In genomic region chr5:89435347-89435746, GRCh38 we compare ENCODE assay signal across 14 cellular contexts.
DNase-seq lines count a peak whose midpoint lies in the region; ATAC-seq and TF ChIP-seq lines count a peak whose summit lies in the region.
"Had no signal": no experiment of that assay in that cellular context is flagged by ENCODE, and none has a peak within 500 bp of the region (broad histone marks: within the 10 kb centered on the region; RNA-seq: fewer than 3 reads in every experiment).

No MANE protein-coding gene starts in this region.

- H3K27ac ChIP-seq in OCI-LY1 (ENCODE audit: low read depth, low read length, poor library complexity, severe bottlenecking): peak overlapping the region; percentile 34
- H3K27ac ChIP-seq: body of pancreas, C4-2B had no signal

- no peaks in the 10 kb centered on the region for H3K79me2 ChIP-seq in OCI-LY1 (ENCODE audit: insufficient read depth, low read length)

- peak; percentile 88 for ATAC-seq in GM18520 (IDR thresholded peaks at IDR 0.05; ENCODE audit: unreplicated experiment)
- ATAC-seq in GM21526 (IDR thresholded peaks at IDR 0.05; ENCODE audit: low FRiP score, unreplicated experiment): peak; percentile 64
- peak; percentile 62 for ATAC-seq in HG03060 (IDR thresholded peaks at IDR 0.05; ENCODE audit: low read depth, unreplicated experiment)
- no peak for ATAC-seq in left cardiac atrium
- no peak for ATAC-seq in T-cell (replicated peaks in 1 of 4)
- ATAC-seq: activated T-cell treated with anti-CD3 and anti-CD28 coated beads, Interleukin-2, amount 50 U/mL, for 4 hours; body of pancreas; Panc1 had no signal

- no peak overlapping the region for H3K9ac ChIP-seq in OCI-LY1 (ENCODE audit: low read length)

- H3K27ac Mint-ChIP-seq in T-cell: no peak overlapping the region

- peaks cover 53% of the 10 kb centered on the region for H3K4me1 ChIP-seq in OCI-LY1 (ENCODE audit: insufficient read depth, low read length, severe bottlenecking)
- H3K4me1 ChIP-seq: body of pancreas had no signal

- H3K4me3 Mint-ChIP-seq in T-cell: no peak overlapping the region
- H3K4me3 Mint-ChIP-seq: activated T-cell treated with anti-CD3 and anti-CD28 coated beads, Interleukin-2, amount 50 U/mL, for 4 hours had no signal

- DNase-seq in HPDE6-E6E7 (ENCODE audit: extremely low spot score): no peak
- DNase-seq in HuH-7 (ENCODE audit: low spot score): no peak
- no peak for DNase-seq in left cardiac atrium
- DNase-seq in T-cell: no peak
- DNase-seq: activated T-cell treated with anti-CD3 and anti-CD28 coated beads, Interleukin-2, amount 50 U/mL, for 4 hours; body of pancreas; erythroblast; NCI-H1694 treated with DMSO at 0.1 percent for 48 hours had no signal

- intact Hi-C loops in left cardiac atrium (cut with DNase I): no loop called here

- no peak for TF ChIP-seq CTCF in OCI-LY1 (IDR thresholded peaks at IDR 0.05; ENCODE audit: low read length)

- H3K4me1 Mint-ChIP-seq in T-cell: no peaks in the 10 kb centered on the region

- H3K4me2 ChIP-seq in OCI-LY1 (ENCODE audit: low read length): peak overlapping the region; percentile 27

- H3K9me3 Mint-ChIP-seq in T-cell: no peaks in the 10 kb centered on the region
- H3K9me3 Mint-ChIP-seq: activated T-cell treated with anti-CD3 and anti-CD28 coated beads, Interleukin-2, amount 50 U/mL, for 4 hours had no signal

- no peaks in the 10 kb centered on the region for H3K36me3 ChIP-seq in OCI-LY1 (ENCODE audit: insufficient read depth, low read length)

- POLR2A ChIA-PET in T-cell (lab: Charles Lee): no interaction called here

- no peaks in the 10 kb centered on the region for H4K20me1 ChIP-seq in OCI-LY1 (ENCODE audit: insufficient read depth, low read length)

- H3K27me3 Mint-ChIP-seq in T-cell: no peaks in the 10 kb centered on the region

- no peaks in the 10 kb centered on the region for H3F3A ChIP-seq in OCI-LY1 (ENCODE audit: insufficient read depth, low read length)

- CTCF ChIA-PET in T-cell (lab: Charles Lee): interaction anchor here in 1 of 2 donors (0.6 kb wide), 1 partner anchor 14 kb away, joined by 3 read pairs; no protein-coding TSS in a partner anchor

- peak overlapping the region; percentile 46; the same call in 1 of the 2 replicates for H2AFZ ChIP-seq in OCI-LY1 (ENCODE audit: low read length)

- no peak overlapping the region for H3K4me3 ChIP-seq in OCI-LY1 (ENCODE audit: low read depth, low read length, poor library complexity, severe bottlenecking)
- H3K4me3 ChIP-seq: body of pancreas had no signal

- no peaks in the 10 kb centered on the region for H3K9me2 ChIP-seq in OCI-LY1 (ENCODE audit: low read depth, low read length)

- no peaks in the 10 kb centered on the region for H3K9me3 ChIP-seq in OCI-LY1 (ENCODE audit: low read length)
- H3K9me3 ChIP-seq: body of pancreas had no signal

- no peaks in the 10 kb centered on the region for H3K36me3 Mint-ChIP-seq in T-cell

- no peaks in the 10 kb centered on the region for H3K27me3 ChIP-seq in OCI-LY1 (ENCODE audit: insufficient read depth, low read length)
- H3K27me3 ChIP-seq: body of pancreas had no signal

Comparison
In these comparisons a context has a peak if more than half of its experiments do, and no peak if none do; other contexts are left out.
1. ATAC-seq: peak in GM18520 (single experiment), GM21526 (single experiment) and HG03060 (single experiment); none in left cardiac atrium (0 of 2) and T-cell (0 of 4).